In the genomic region with DNA sequence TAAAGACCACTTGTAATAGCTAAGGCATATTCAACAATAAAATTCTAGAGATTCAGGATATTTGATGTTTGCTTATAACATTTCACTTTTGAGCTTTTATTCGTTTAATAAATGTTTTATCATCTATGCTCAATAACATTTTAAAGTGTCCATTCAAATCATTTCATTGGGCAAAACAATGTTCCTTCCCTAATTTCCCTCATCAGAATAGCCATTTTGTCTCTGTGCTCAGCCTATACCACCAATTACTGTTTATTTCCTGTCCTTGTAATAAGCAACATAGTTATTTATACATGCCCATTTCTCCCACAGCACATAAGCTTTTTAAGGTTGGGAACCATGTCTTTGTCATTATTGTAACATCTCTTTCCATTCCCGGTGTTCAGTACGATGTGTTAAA, we compare ENCODE assay signal across 1 cellular context.
TF ChIP-seq lines count a peak whose summit lies in the region.

No MANE protein-coding gene starts in this region.

TF ChIP-seq in GM23338, 12 proteins besides CTCF, POLR2A, EP300 and RAD21 (continued from another document):
- TF ChIP-seq, protein P1, sequence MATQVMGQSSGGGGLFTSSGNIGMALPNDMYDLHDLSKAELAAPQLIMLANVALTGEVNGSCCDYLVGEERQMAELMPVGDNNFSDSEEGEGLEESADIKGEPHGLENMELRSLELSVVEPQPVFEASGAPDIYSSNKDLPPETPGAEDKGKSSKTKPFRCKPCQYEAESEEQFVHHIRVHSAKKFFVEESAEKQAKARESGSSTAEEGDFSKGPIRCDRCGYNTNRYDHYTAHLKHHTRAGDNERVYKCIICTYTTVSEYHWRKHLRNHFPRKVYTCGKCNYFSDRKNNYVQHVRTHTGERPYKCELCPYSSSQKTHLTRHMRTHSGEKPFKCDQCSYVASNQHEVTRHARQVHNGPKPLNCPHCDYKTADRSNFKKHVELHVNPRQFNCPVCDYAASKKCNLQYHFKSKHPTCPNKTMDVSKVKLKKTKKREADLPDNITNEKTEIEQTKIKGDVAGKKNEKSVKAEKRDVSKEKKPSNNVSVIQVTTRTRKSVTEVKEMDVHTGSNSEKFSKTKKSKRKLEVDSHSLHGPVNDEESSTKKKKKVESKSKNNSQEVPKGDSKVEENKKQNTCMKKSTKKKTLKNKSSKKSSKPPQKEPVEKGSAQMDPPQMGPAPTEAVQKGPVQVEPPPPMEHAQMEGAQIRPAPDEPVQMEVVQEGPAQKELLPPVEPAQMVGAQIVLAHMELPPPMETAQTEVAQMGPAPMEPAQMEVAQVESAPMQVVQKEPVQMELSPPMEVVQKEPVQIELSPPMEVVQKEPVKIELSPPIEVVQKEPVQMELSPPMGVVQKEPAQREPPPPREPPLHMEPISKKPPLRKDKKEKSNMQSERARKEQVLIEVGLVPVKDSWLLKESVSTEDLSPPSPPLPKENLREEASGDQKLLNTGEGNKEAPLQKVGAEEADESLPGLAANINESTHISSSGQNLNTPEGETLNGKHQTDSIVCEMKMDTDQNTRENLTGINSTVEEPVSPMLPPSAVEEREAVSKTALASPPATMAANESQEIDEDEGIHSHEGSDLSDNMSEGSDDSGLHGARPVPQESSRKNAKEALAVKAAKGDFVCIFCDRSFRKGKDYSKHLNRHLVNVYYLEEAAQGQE (IDR thresholded peaks at IDR 0.05; ENCODE audit: unreplicated experiment): no peak
- no peak for TF ChIP-seq JUNB (IDR thresholded peaks at IDR 0.05; ENCODE audit: unreplicated experiment)
- TF ChIP-seq, protein P2, sequence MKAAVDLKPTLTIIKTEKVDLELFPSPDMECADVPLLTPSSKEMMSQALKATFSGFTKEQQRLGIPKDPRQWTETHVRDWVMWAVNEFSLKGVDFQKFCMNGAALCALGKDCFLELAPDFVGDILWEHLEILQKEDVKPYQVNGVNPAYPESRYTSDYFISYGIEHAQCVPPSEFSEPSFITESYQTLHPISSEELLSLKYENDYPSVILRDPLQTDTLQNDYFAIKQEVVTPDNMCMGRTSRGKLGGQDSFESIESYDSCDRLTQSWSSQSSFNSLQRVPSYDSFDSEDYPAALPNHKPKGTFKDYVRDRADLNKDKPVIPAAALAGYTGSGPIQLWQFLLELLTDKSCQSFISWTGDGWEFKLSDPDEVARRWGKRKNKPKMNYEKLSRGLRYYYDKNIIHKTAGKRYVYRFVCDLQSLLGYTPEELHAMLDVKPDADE (IDR thresholded peaks at IDR 0.05): no peak
TF ChIP-seq in GM23338: peak in this region for 0.
